In the genomic region with DNA sequence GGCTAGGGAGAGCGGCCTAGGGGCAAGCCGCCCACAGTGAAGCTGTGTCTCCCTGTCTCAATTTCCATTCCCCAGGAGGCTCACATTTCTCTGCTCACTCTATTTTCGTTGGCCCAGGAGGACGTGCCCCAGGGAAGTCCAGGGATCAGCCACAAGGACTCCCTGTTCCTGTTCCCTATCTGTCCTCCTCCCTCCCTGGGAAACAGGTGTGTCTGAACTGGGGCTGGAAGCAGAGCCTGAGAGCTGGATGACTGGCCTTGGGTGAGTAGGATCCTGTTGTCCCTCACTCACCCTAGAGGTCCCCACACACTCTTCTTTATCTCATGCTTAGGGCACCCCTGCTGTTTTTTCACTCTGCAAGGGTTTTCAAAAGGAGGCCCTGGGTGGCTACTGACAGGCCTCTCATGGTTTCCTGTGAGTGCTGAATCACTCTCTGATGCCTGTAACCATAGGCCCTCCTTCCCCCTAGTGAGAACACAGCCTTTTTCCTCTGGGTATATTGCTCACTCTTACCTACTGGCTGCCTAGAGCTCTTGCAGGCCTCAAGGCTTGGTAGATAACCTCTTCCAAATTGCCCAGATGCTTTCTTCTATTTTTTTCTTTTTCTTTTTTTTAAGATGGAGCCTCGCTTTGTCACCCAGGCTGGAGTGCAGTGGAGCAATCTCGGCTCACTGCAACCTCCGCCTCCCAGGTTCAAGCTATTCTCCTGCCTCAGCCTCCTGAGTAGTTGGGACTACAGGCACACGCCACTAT, we compare ENCODE assay signal across 9 cellular contexts. TPM values are rescaled to one million over a fixed set of nuclear protein-coding genes. Genes with fewer than 3 reads are reported as not detected.
DNase-seq lines count a peak whose midpoint lies in the region; ATAC-seq and TF ChIP-seq lines count a peak whose summit lies in the region.
"Had no signal": no experiment of that assay in that cellular context is flagged by ENCODE, and none has a peak within 500 bp of the region (broad histone marks: within the 10 kb centered on the region; RNA-seq: fewer than 3 reads in every experiment).

No MANE protein-coding gene starts in this region.

- DNase-seq in GM12865 (ENCODE audit: low read depth): peak; percentile 26
- no peak for DNase-seq in RWPE1 (ENCODE audit: low spot score)
- DNase-seq in brain microvascular endothelial cell: peak; percentile 93
- no peak for DNase-seq in osteocyte (ENCODE audit: extremely low spot score, unreplicated experiment)
- DNase-seq in GM10266 (ENCODE audit: extremely low spot score): no peak
- DNase-seq in dedifferentiated amniotic fluid mesenchymal stem cell (ENCODE audit: extremely low spot score): no peak
- no peak for DNase-seq in GM19240 (ENCODE audit: insufficient read length, low spot score)

- no peaks in the 10 kb centered on the region for H3K27me3 Mint-ChIP-seq in osteocyte (ENCODE audit: unreplicated experiment)

- POLR2A ChIA-PET in RWPE1 (lab: Yijun Ruan, JAX; ENCODE audit: low non-redundant PET): no interaction called here

- peak overlapping the region; percentile 60 for H3K27ac ChIP-seq in RWPE1
- peak overlapping the region; percentile 61 for H3K27ac ChIP-seq in brain microvascular endothelial cell

- no peaks in the 10 kb centered on the region for H3K9me3 Mint-ChIP-seq in osteocyte (ENCODE audit: unreplicated experiment)

- peak overlapping the region; percentile 94 for H3K27ac Mint-ChIP-seq in osteocyte (ENCODE audit: unreplicated experiment)

- CTCF ChIA-PET in RWPE1 (lab: Yijun Ruan, JAX): interaction anchor here (0.7 kb wide), 1 partner anchor 1038 kb away, joined by 4 read pairs; no protein-coding TSS in a partner anchor

- H3K4me3 ChIP-seq in GM12865 (ENCODE audit: low read depth, low read length) (no peak overlapping the region), brain microvascular endothelial cell (ENCODE audit: low read depth, low read length) (no peak overlapping the region)

- H3K4me3 Mint-ChIP-seq in osteocyte (ENCODE audit: unreplicated experiment): no peak overlapping the region

- H3K4me1 Mint-ChIP-seq in osteocyte (ENCODE audit: unreplicated experiment): peaks cover 42% of the 10 kb centered on the region

- TF ChIP-seq CTCF in GM12865 (IDR thresholded peaks at IDR 0.05; ENCODE audit: insufficient read depth, low read depth, low read length, missing control alignments) (no peak), RWPE1 (conservative IDR thresholded peaks at IDR 0.05; ENCODE audit: low read depth) (no peak), brain microvascular endothelial cell (IDR thresholded peaks at IDR 0.05; ENCODE audit: low read depth, low read length, missing control alignments) (peak; percentile 42), osteocyte (IDR thresholded peaks at IDR 0.05) (no peak), GM10266 (IDR thresholded peaks at IDR 0.05; ENCODE audit: control insufficient read depth, insufficient read depth, low read depth, missing control alignments) (no peak)

- in situ Hi-C loops in brain microvascular endothelial cell (cut with HindIII; ENCODE audit: low pct_ligation_motif_present, low sequenced_read_pairs): no loop called here

- peaks cover 2% of the 10 kb centered on the region for H3K36me3 Mint-ChIP-seq in osteocyte (ENCODE audit: unreplicated experiment)

- no peaks in the 10 kb centered on the region for H3K36me3 ChIP-seq in brain microvascular endothelial cell (replicated peaks)

- H3K27me3 ChIP-seq in brain microvascular endothelial cell (replicated peaks): no peaks in the 10 kb centered on the region

- ATAC-seq in HG03280 (IDR thresholded peaks at IDR 0.05; ENCODE audit: unreplicated experiment): no peak

RNA-seq across cellular contexts. Expression of gene UTP11, which starts 3.3 kb away (rescaled TPM):
- 32.6 and 34.4 TPM in 2 replicates for total RNA-seq in osteocyte

RNA-seq across cellular contexts. Expression of gene FHL3, which starts 4.0 kb away (rescaled TPM):
- 39.1 and 40.4 TPM in 2 replicates for total RNA-seq in osteocyte

RNA-seq across cellular contexts. Expression of gene SF3A3, which starts 19.4 kb away (rescaled TPM):
- total RNA-seq in osteocyte: 51.4 and 55.3 TPM in 2 replicates

RNA-seq across cellular contexts. Expression of gene POU3F1, which starts 37.3 kb away (rescaled TPM):
- 1.5 and 1.8 TPM in 2 replicates for total RNA-seq in osteocyte
- total RNA-seq: glomerular endothelial cell had no signal

Comparison
In these comparisons a context has a peak if more than half of its experiments do, and no peak if none do; other contexts are left out.
1. DNase-seq: peak in GM12865 (single experiment) and brain microvascular endothelial cell (single experiment); none in RWPE1 (single experiment), osteocyte (single experiment), GM10266 (single experiment), dedifferentiated amniotic fluid mesenchymal stem cell (single experiment) and GM19240 (single experiment).